38 cellular contexts compared by ENCODE assay signal in genomic region chr15:79641841-79642240, GRCh38.
"Had no signal": no experiment of that assay in that cellular context is flagged by ENCODE, and none has a peak within 500 bp of the region (broad histone marks: within the 10 kb centered on the region; RNA-seq: fewer than 3 reads in every experiment).

No MANE protein-coding gene starts in this region.

- H3K4me3 Mint-ChIP-seq: activated CD4-positive, alpha-beta memory T cell treated with anti-CD3 and anti-CD28 coated beads, Interleukin-2, amount 10 ng/mL, durations not matched to agents 7 days and 5 days; activated CD8-positive, alpha-beta memory T cell treated with anti-CD3 and anti-CD28 coated beads, Interleukin-2, amount 10 ng/mL, durations not matched to agents 7 days and 5 days; activated naive CD8-positive, alpha-beta T cell treated with anti-CD3 and anti-CD28 coated beads for 36 hours; activated T-cell treated with anti-CD3 and anti-CD28 coated beads, Interleukin-2, amount 50 U/mL, for 72 hours; activated T-helper 17 cell treated with anti-CD3 and anti-CD28 coated beads, Interleukin-2, amount 50 U/mL, for 72 hours had no signal

- H3K36me3 ChIP-seq: ascending aorta, cardiac muscle cell, Peyer's patch, WERI-Rb-1 had no signal

- H3K4me2 ChIP-seq: KMS-11 had no signal

- H3K4me1 ChIP-seq: ascending aorta, Peyer's patch had no signal

- H3K27me3 ChIP-seq: ascending aorta, cardiac muscle cell, Peyer's patch had no signal

- H3K27ac Mint-ChIP-seq: activated CD4-positive, alpha-beta memory T cell treated with anti-CD3 and anti-CD28 coated beads, Interleukin-2, amount 10 ng/mL, durations not matched to agents 7 days and 5 days; activated CD8-positive, alpha-beta memory T cell treated with anti-CD3 and anti-CD28 coated beads, Interleukin-2, amount 10 ng/mL, durations not matched to agents 7 days and 5 days; activated naive CD8-positive, alpha-beta T cell treated with anti-CD3 and anti-CD28 coated beads for 36 hours; activated T-cell treated with anti-CD3 and anti-CD28 coated beads, Interleukin-2, amount 50 U/mL, for 72 hours; activated T-helper 17 cell treated with anti-CD3 and anti-CD28 coated beads, Interleukin-2, amount 50 U/mL, for 72 hours had no signal

- H3K36me3 Mint-ChIP-seq: activated CD8-positive, alpha-beta memory T cell treated with anti-CD3 and anti-CD28 coated beads, Interleukin-2, amount 10 ng/mL, durations not matched to agents 7 days and 5 days had no signal

- DNase-seq: activated CD4-positive, alpha-beta memory T cell treated with anti-CD3 and anti-CD28 coated beads, Interleukin-2, amount 10 ng/mL, durations not matched to agents 7 days and 5 days; activated CD4-positive, alpha-beta T cell treated with anti-CD3 and anti-CD28 coated beads for 1 hour; activated CD4-positive, alpha-beta T cell treated with anti-CD3 and anti-CD28 coated beads for 48 hours; activated CD4-positive, CD25-positive, alpha-beta regulatory T cell; activated CD8-positive, alpha-beta memory T cell treated with anti-CD3 and anti-CD28 coated beads for 24 hours; activated CD8-positive, alpha-beta memory T cell treated with anti-CD3 and anti-CD28 coated beads, Interleukin-2, amount 10 ng/mL, durations not matched to agents 7 days and 5 days; activated CD8-positive, alpha-beta memory T cell treated with anti-CD3 and anti-CD28 coated beads, Interleukin-2, amount 50 U/mL, for 48 hours; activated effector memory CD4-positive, alpha-beta T cell treated with anti-CD3 and anti-CD28 coated beads, Interleukin-2, amount 50 U/mL, for 16 hours; activated naive CD4-positive, alpha-beta T cell; activated naive CD4-positive, alpha-beta T cell treated with anti-CD3 and anti-CD28 coated beads, Interleukin-2, amount 50 U/mL, for 16 hours; activated naive CD8-positive, alpha-beta T cell treated with anti-CD3 and anti-CD28 coated beads for 36 hours; activated T-cell treated with anti-CD3 and anti-CD28 coated beads, Interleukin-2, amount 50 U/mL, for 72 hours; amygdala; MM.1S; MV-4-11; NCI-H1092; NCI-H1436 treated with DMSO at 0.1 percent for 48 hours; NCI-H1694 treated with DMSO at 0.1 percent for 48 hours; NCI-H2029 treated with DMSO at 0.1 percent for 48 hours; NCI-H2107; NCI-H2171; NCI-H446; NCI-H510A treated with DMSO at 0.1 percent for 48 hours; NCI-H526 treated with DMSO at 0.1 percent for 48 hours; NCI-H82; PC-3; Peyer's patch; RPMI8226; SIG-M5; T-helper 1 cell; T-helper 2 cell; T-helper 9 cell; WERI-Rb-1 had no signal

- H3K27ac ChIP-seq: ascending aorta, cardiac muscle cell, KMS-11, Peyer's patch, WERI-Rb-1 had no signal

- H3K9me3 Mint-ChIP-seq: activated CD4-positive, alpha-beta memory T cell treated with anti-CD3 and anti-CD28 coated beads, Interleukin-2, amount 10 ng/mL, durations not matched to agents 7 days and 5 days had no signal

- H3K9ac ChIP-seq: KMS-11 had no signal

- ATAC-seq: activated CD8-positive, alpha-beta memory T cell treated with anti-CD3 and anti-CD28 coated beads, Interleukin-2, amount 10 ng/mL, durations not matched to agents 7 days and 5 days; activated T-cell treated with anti-CD3 and anti-CD28 coated beads, Interleukin-2, amount 50 U/mL, for 72 hours; activated T-helper 17 cell treated with anti-CD3 and anti-CD28 coated beads, Interleukin-2, amount 50 U/mL, for 72 hours; PC-3; SK-N-SH treated with all-trans-retinoic acid at 6 μM for 48 hours had no signal

- H3K4me1 Mint-ChIP-seq: activated CD8-positive, alpha-beta memory T cell treated with anti-CD3 and anti-CD28 coated beads, Interleukin-2, amount 10 ng/mL, durations not matched to agents 7 days and 5 days; activated naive CD8-positive, alpha-beta T cell treated with anti-CD3 and anti-CD28 coated beads for 36 hours; activated T-helper 17 cell treated with anti-CD3 and anti-CD28 coated beads, Interleukin-2, amount 50 U/mL, for 72 hours had no signal

- H3K4me3 ChIP-seq: ascending aorta, cardiac muscle cell, Peyer's patch had no signal
